33 cellular contexts compared by ENCODE assay signal in genomic region chr3:28104896-28105554, GRCh38.
"Had no signal": no experiment of that assay in that cellular context is flagged by ENCODE, and none has a peak within 500 bp of the region (broad histone marks: within the 10 kb centered on the region; RNA-seq: fewer than 3 reads in every experiment).

No MANE protein-coding gene starts in this region.

- H3K27ac Mint-ChIP-seq: activated B cell treated with CpG ODN at 0.5 μM for 24 hours; activated CD4-positive, alpha-beta memory T cell treated with anti-CD3 and anti-CD28 coated beads for 36 hours; activated naive CD4-positive, alpha-beta T cell treated with anti-CD3 and anti-CD28 coated beads for 36 hours; activated naive CD4-positive, alpha-beta T cell treated with anti-CD3 and anti-CD28 coated beads, Interleukin-2, amount 50 U/mL, for 72 hours; activated T-helper 1 cell treated with anti-CD3 and anti-CD28 coated beads, Interleukin-12 subunit alpha, Interleukin-12 subunit beta, Interleukin-2, Interleukin-4 antibody, amounts not matched to agents 30 ng/mL and 10 ng/mL and 1 ng/mL, durations not matched to agents 14 hours and 24 hours and 36 hours had no signal

- H3K4me1 ChIP-seq: adrenal gland, body of pancreas, breast epithelium had no signal

- H3K27ac ChIP-seq: adrenal gland, body of pancreas, breast epithelium, RWPE1, VCaP had no signal

- H3K9me3 ChIP-seq: adrenal gland had no signal

- H3K36me3 ChIP-seq: adrenal gland, breast epithelium had no signal

- H3K27me3 ChIP-seq: adrenal gland, body of pancreas, breast epithelium had no signal

- H3K4me3 Mint-ChIP-seq: activated B cell treated with CpG ODN at 0.5 μM for 24 hours; activated CD4-positive, alpha-beta memory T cell treated with anti-CD3 and anti-CD28 coated beads for 36 hours; activated naive CD4-positive, alpha-beta T cell treated with anti-CD3 and anti-CD28 coated beads for 36 hours; activated T-cell treated with anti-CD3 and anti-CD28 coated beads, Interleukin-2, amount 50 U/mL, for 4 hours; activated T-helper 1 cell treated with anti-CD3 and anti-CD28 coated beads, Interleukin-12 subunit alpha, Interleukin-12 subunit beta, Interleukin-2, Interleukin-4 antibody, amounts not matched to agents 30 ng/mL and 10 ng/mL and 1 ng/mL, durations not matched to agents 14 hours and 24 hours and 36 hours had no signal

- DNase-seq: activated B cell treated with CpG ODN at 0.5 μM for 24 hours; activated CD4-positive, alpha-beta memory T cell treated with anti-CD3 and anti-CD28 coated beads for 36 hours; activated CD4-positive, alpha-beta T cell treated with anti-CD3 and anti-CD28 coated beads for 4 hours; activated CD4-positive, alpha-beta T cell treated with anti-CD3 and anti-CD28 coated beads, Interleukin-2, amount 50 U/mL, for 1 hour; activated CD4-positive, CD25-positive, alpha-beta regulatory T cell treated with anti-CD3 and anti-CD28 coated beads, Interleukin-2, amount 50 U/mL, for 72 hours; activated CD8-positive, alpha-beta memory T cell treated with anti-CD3 and anti-CD28 coated beads, Interleukin-2, amount 50 U/mL, for 4 hours; activated gamma-delta T cell treated with Interleukin-2 at 50 U/mL for 16 hours; activated naive CD4-positive, alpha-beta T cell treated with anti-CD3 and anti-CD28 coated beads for 36 hours; activated T-cell treated with anti-CD3 and anti-CD28 coated beads for 4 hours; activated T-cell treated with anti-CD3 and anti-CD28 coated beads, Interleukin-2, amount 50 U/mL, for 4 hours; adrenal gland; body of pancreas; NCI-H1092 treated with DMSO at 0.1 percent for 48 hours; NCI-H1417; NCI-H187 treated with DMSO at 0.1 percent for 48 hours; NCI-H2081 treated with DMSO at 0.1 percent for 48 hours; NCI-H510A; NCI-H526; NCI-H748 treated with DMSO at 0.1 percent for 48 hours; NK-92 treated with Interleukin-12 subunit alpha and Interleukin-12 subunit beta, amount 100 ng/mL, for 24 hours; PC-3; SIG-M5; SW 1271; T-helper 1 cell; T-helper 2 cell; T-helper 9 cell had no signal

- H3K4me1 Mint-ChIP-seq: activated B cell treated with CpG ODN at 0.5 μM for 24 hours had no signal

- ATAC-seq: activated naive CD4-positive, alpha-beta T cell treated with anti-CD3 and anti-CD28 coated beads, Interleukin-2, amount 50 U/mL, for 72 hours; activated T-cell treated with anti-CD3 and anti-CD28 coated beads, Interleukin-2, amount 50 U/mL, for 4 hours; body of pancreas; PC-3; Right ventricle myocardium inferior; SK-N-SH treated with all-trans-retinoic acid at 6 μM for 48 hours had no signal

- H3K4me3 ChIP-seq: adrenal gland, body of pancreas, breast epithelium had no signal

- H3K27me3 Mint-ChIP-seq: activated CD4-positive, alpha-beta memory T cell treated with anti-CD3 and anti-CD28 coated beads for 36 hours had no signal
